18 cellular contexts compared by ENCODE assay signal in genomic region chrX:41621236-41621651, GRCh38.
DNase-seq lines count a peak whose midpoint lies in the region; ATAC-seq and TF ChIP-seq lines count a peak whose summit lies in the region.
"Had no signal": no experiment of that assay in that cellular context is flagged by ENCODE, and none has a peak within 500 bp of the region (broad histone marks: within the 10 kb centered on the region; RNA-seq: fewer than 3 reads in every experiment).

No MANE protein-coding gene starts in this region.

- H3K4me1 Mint-ChIP-seq in natural killer cell treated with Interleukin-12 subunit alpha and Interleukin-12 subunit beta and Interleukin-15 and Interleukin-18, amount 100 ng/mL, for 72 hours (ENCODE audit: low read depth in 2 of 2), result peaks cover 0 to 4% of the 10 kb centered on the region in 2 donors

- H3K27me3 Mint-ChIP-seq in natural killer cell treated with Interleukin-12 subunit alpha and Interleukin-12 subunit beta and Interleukin-15 and Interleukin-18, amount 100 ng/mL, for 72 hours, result peaks cover 0 to 8% of the 10 kb centered on the region in 2 donors
- H3K27me3 Mint-ChIP-seq: activated T-helper 17 cell treated with anti-CD3 and anti-CD28 coated beads, Interleukin-2, amount 50 U/mL, for 72 hours had no signal

- in situ Hi-C loops in GM23248 (cut with MboI), result no loop called here

- peaks cover 3% of the 10 kb centered on the region for H3K36me3 Mint-ChIP-seq in natural killer cell treated with Interleukin-12 subunit alpha and Interleukin-12 subunit beta and Interleukin-15 and Interleukin-18, amount 100 ng/mL, for 72 hours

- H3K4me3 Mint-ChIP-seq in natural killer cell treated with Interleukin-12 subunit alpha and Interleukin-12 subunit beta and Interleukin-15 and Interleukin-18, amount 100 ng/mL, for 72 hours, result no peak overlapping the region
- H3K4me3 Mint-ChIP-seq: activated T-helper 17 cell treated with anti-CD3 and anti-CD28 coated beads, Interleukin-2, amount 50 U/mL, for 72 hours; CD14-positive monocyte; stimulated activated naive B cell treated with anti-CD40 and anti-IgM and Interleukin-4, amounts not matched to agents 10 μg/mL and 1 μg/mL and 100 μg/mL, for 72 hours had no signal

- H3K9me3 ChIP-seq in GM23248 (ENCODE audit: low read depth), result no peaks in the 10 kb centered on the region

- WGBS in GM23248 (ENCODE audit: low coverage in 1 of 2, low lambda C conversion rate in 2 of 2, missing lambda C conversion rate in 2 of 2), 2 experiments, result 66 to 89% methylated on average over 3 to 5 of the region's 5 CpGs

- H3K4me3 ChIP-seq in GM23248, result no peak overlapping the region

- no peaks in the 10 kb centered on the region for H4K20me1 ChIP-seq in GM23248 (ENCODE audit: insufficient read depth)

- H3K27ac ChIP-seq in GM23248, result no peak overlapping the region
- H3K27ac ChIP-seq: KMS-11, parathyroid adenoma had no signal

- H3K9ac ChIP-seq in GM23248, result no peak overlapping the region
- H3K9ac ChIP-seq: KMS-11, parathyroid adenoma had no signal

- H3K79me2 ChIP-seq in GM23248 (ENCODE audit: insufficient read depth), result no peaks in the 10 kb centered on the region
- H3K79me2 ChIP-seq: parathyroid adenoma had no signal

- DNase-seq in GM23248 (peak; percentile 0), SK-N-DZ (ENCODE audit: low spot score) (peak; percentile 28), erythroblast (lab: John Stamatoyannopoulos, UW) (peak; percentile 56 to 78), SW 1271 (lab: John Stamatoyannopoulos, UW) (no peak), middle frontal gyrus (ENCODE audit: extremely low spot score, low spot score) (no peak), hypothalamus (lab: John Stamatoyannopoulos, UW) (no peak)
- DNase-seq in natural killer cell treated with Interleukin-12 subunit alpha and Interleukin-12 subunit beta and Interleukin-15 and Interleukin-18, amount 100 ng/mL, for 72 hours (ENCODE audit: low spot score), result no peak
- no peak for DNase-seq in activated CD4-positive, CD25-positive, alpha-beta regulatory T cell treated with anti-CD3 and anti-CD28 coated beads, Interleukin-2, amount 50 U/mL, for 72 hours
- DNase-seq: activated CD4-positive, CD25-positive, alpha-beta regulatory T cell; central memory CD4-positive, alpha-beta T cell; stimulated activated CD4-positive, alpha-beta T cell treated with anti-CD3 and anti-CD28 coated beads, Interleukin-2, amount 100 ng/mL, for 24 hours; stimulated activated naive B cell treated with anti-CD40 and anti-IgM and Interleukin-4, amounts not matched to agents 10 μg/mL and 1 μg/mL and 100 μg/mL, for 72 hours had no signal

- no peaks in the 10 kb centered on the region for H3K36me3 ChIP-seq in GM23248 (ENCODE audit: low read depth)

- peak overlapping the region in 1 of 2 donors; percentile 50 for H3K27ac Mint-ChIP-seq in natural killer cell treated with Interleukin-12 subunit alpha and Interleukin-12 subunit beta and Interleukin-15 and Interleukin-18, amount 100 ng/mL, for 72 hours
- H3K27ac Mint-ChIP-seq: activated T-helper 17 cell treated with anti-CD3 and anti-CD28 coated beads, Interleukin-2, amount 50 U/mL, for 72 hours; stimulated activated naive B cell treated with anti-CD40 and anti-IgM and Interleukin-4, amounts not matched to agents 10 μg/mL and 1 μg/mL and 100 μg/mL, for 72 hours had no signal

- peak; percentile 12 for TF ChIP-seq POLR2A in erythroblast (IDR thresholded peaks at IDR 0.05; ENCODE audit: low read length)

- no peak overlapping the region for H2AFZ ChIP-seq in GM23248
- H2AFZ ChIP-seq: parathyroid adenoma had no signal

- H3K9me2 ChIP-seq in GM23248 (ENCODE audit: insufficient read depth), result no peaks in the 10 kb centered on the region

- peak; percentile 51 to 59 for ATAC-seq in natural killer cell treated with Interleukin-12 subunit alpha and Interleukin-12 subunit beta and Interleukin-15 and Interleukin-18, amount 100 ng/mL, for 72 hours
- ATAC-seq: activated T-helper 17 cell treated with anti-CD3 and anti-CD28 coated beads, Interleukin-2, amount 50 U/mL, for 72 hours; left lobe of liver; Panc1; stimulated activated naive B cell treated with anti-CD40 and anti-IgM and Interleukin-4, amounts not matched to agents 10 μg/mL and 1 μg/mL and 100 μg/mL, for 72 hours had no signal

- no peaks in the 10 kb centered on the region for H3K9me3 Mint-ChIP-seq in natural killer cell treated with Interleukin-12 subunit alpha and Interleukin-12 subunit beta and Interleukin-15 and Interleukin-18, amount 100 ng/mL, for 72 hours
- H3K9me3 Mint-ChIP-seq: activated T-helper 17 cell treated with anti-CD3 and anti-CD28 coated beads, Interleukin-2, amount 50 U/mL, for 72 hours; CD14-positive monocyte; stimulated activated naive B cell treated with anti-CD40 and anti-IgM and Interleukin-4, amounts not matched to agents 10 μg/mL and 1 μg/mL and 100 μg/mL, for 72 hours had no signal

- no peak overlapping the region for H3K4me2 ChIP-seq in GM23248 (ENCODE audit: unreplicated experiment)
- H3K4me2 ChIP-seq: KMS-11 had no signal

- H3K27me3 ChIP-seq in GM23248 (replicated peaks; ENCODE audit: insufficient read depth), result no peaks in the 10 kb centered on the region

- H3K4me1 ChIP-seq in GM23248 (ENCODE audit: insufficient read depth), result no peaks in the 10 kb centered on the region
- H3K4me1 ChIP-seq: parathyroid adenoma had no signal

- no peaks in the 10 kb centered on the region for H3F3A ChIP-seq in GM23248 (ENCODE audit: insufficient read depth)

Comparison
In these comparisons a context has a peak if more than half of its experiments do, and no peak if none do; other contexts are left out.
1. DNase-seq: peak in GM23248 (single experiment), SK-N-DZ (single experiment) and erythroblast (2 of 2); none in natural killer cell treated with Interleukin-12 subunit alpha and Interleukin-12 subunit beta and Interleukin-15 and Interleukin-18, amount 100 ng/mL, for 72 hours (single experiment), SW 1271 (0 of 2), middle frontal gyrus (single experiment), hypothalamus (0 of 51) and activated CD4-positive, CD25-positive, alpha-beta regulatory T cell treated with anti-CD3 and anti-CD28 coated beads, Interleukin-2, amount 50 U/mL, for 72 hours (single experiment).